Comparison of ENCODE assay signal across 2 cellular contexts in the genomic region with DNA sequence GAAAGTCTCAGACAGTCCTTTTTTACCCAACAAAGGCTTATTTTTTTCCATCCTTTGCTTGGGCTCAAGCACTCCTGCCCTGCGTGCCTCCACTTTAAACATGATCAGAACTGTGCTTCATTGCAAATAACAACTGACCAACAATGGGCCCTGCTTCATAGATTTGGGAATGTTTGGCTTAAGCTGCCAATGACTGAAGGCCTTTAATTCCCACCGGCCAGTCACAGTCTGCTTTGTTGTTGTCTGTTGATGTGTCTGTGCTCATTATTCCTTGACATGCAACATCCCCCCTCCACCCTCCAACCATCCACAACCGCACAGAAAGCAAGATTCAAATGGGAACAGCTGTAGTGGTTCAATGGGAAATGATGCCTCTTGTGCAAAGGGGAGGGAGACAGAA.
TF ChIP-seq lines count a peak whose summit lies in the region.

No MANE protein-coding gene starts in this region.

TF ChIP-seq in GM23338, 12 proteins besides CTCF, POLR2A, EP300 and RAD21:
- TF ChIP-seq, protein P1, sequence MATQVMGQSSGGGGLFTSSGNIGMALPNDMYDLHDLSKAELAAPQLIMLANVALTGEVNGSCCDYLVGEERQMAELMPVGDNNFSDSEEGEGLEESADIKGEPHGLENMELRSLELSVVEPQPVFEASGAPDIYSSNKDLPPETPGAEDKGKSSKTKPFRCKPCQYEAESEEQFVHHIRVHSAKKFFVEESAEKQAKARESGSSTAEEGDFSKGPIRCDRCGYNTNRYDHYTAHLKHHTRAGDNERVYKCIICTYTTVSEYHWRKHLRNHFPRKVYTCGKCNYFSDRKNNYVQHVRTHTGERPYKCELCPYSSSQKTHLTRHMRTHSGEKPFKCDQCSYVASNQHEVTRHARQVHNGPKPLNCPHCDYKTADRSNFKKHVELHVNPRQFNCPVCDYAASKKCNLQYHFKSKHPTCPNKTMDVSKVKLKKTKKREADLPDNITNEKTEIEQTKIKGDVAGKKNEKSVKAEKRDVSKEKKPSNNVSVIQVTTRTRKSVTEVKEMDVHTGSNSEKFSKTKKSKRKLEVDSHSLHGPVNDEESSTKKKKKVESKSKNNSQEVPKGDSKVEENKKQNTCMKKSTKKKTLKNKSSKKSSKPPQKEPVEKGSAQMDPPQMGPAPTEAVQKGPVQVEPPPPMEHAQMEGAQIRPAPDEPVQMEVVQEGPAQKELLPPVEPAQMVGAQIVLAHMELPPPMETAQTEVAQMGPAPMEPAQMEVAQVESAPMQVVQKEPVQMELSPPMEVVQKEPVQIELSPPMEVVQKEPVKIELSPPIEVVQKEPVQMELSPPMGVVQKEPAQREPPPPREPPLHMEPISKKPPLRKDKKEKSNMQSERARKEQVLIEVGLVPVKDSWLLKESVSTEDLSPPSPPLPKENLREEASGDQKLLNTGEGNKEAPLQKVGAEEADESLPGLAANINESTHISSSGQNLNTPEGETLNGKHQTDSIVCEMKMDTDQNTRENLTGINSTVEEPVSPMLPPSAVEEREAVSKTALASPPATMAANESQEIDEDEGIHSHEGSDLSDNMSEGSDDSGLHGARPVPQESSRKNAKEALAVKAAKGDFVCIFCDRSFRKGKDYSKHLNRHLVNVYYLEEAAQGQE (IDR thresholded peaks at IDR 0.05; ENCODE audit: unreplicated experiment): no peak
- TF ChIP-seq EZH2 (IDR thresholded peaks at IDR 0.05; ENCODE audit: low read depth, unreplicated experiment) (no peak), POLR2AphosphoS5 (IDR thresholded peaks at IDR 0.05; ENCODE audit: low read depth) (no peak), EZH2phosphoT487 (IDR thresholded peaks at IDR 0.05; ENCODE audit: unreplicated experiment) (no peak)
TF ChIP-seq in GM23338: peak in this region for 0.

TF ChIP-seq in H1, 55 proteins besides CTCF, POLR2A, EP300 and RAD21:
- TF ChIP-seq HDAC2 (IDR thresholded peaks at IDR 0.05; ENCODE audit: borderline replicate concordance in 1 of 2, low read depth in 2 of 2, low read length in 2 of 2) (no peak), PHF8 (conservative IDR thresholded peaks at IDR 0.05; ENCODE audit: low read depth, low read length) (no peak), SUZ12 (IDR thresholded peaks at IDR 0.05; ENCODE audit: low read length) (no peak), CHD2 (IDR thresholded peaks at IDR 0.05; ENCODE audit: low read length) (no peak), CEBPB (IDR thresholded peaks at IDR 0.05; ENCODE audit: low read depth, low read length) (no peak), KDM5A (IDR thresholded peaks at IDR 0.05; ENCODE audit: low read length) (no peak), CBX5 (IDR thresholded peaks at IDR 0.05; ENCODE audit: low read depth, low read length) (no peak), NANOG (IDR thresholded peaks at IDR 0.05; ENCODE audit: insufficient read depth, low read depth, low read length, poor library complexity, severe bottlenecking) (no peak), RNF2 (IDR thresholded peaks at IDR 0.05; ENCODE audit: borderline replicate concordance, low read depth, low read length, missing control alignments, poor library complexity, severe bottlenecking) (no peak), YY1 (IDR thresholded peaks at IDR 0.05; ENCODE audit: low read depth, low read length) (no peak), BRCA1 (IDR thresholded peaks at IDR 0.05; ENCODE audit: low read depth, low read length) (no peak), RFX5 (IDR thresholded peaks at IDR 0.05; ENCODE audit: borderline replicate concordance, low read depth, low read length) (no peak), MAFK (IDR thresholded peaks at IDR 0.05; ENCODE audit: low read depth, low read length) (no peak), POLR2AphosphoS5 (IDR thresholded peaks at IDR 0.05; ENCODE audit: low read depth, low read length) (no peak)
- TF ChIP-seq, protein P2, sequence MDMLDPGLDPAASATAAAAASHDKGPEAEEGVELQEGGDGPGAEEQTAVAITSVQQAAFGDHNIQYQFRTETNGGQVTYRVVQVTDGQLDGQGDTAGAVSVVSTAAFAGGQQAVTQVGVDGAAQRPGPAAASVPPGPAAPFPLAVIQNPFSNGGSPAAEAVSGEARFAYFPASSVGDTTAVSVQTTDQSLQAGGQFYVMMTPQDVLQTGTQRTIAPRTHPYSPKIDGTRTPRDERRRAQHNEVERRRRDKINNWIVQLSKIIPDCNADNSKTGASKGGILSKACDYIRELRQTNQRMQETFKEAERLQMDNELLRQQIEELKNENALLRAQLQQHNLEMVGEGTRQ (IDR thresholded peaks at IDR 0.05; ENCODE audit: low read length): no peak
- TF ChIP-seq, protein P3, sequence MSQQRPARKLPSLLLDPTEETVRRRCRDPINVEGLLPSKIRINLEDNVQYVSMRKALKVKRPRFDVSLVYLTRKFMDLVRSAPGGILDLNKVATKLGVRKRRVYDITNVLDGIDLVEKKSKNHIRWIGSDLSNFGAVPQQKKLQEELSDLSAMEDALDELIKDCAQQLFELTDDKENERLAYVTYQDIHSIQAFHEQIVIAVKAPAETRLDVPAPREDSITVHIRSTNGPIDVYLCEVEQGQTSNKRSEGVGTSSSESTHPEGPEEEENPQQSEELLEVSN (IDR thresholded peaks at IDR 0.05): no peak
- TF ChIP-seq, protein P4, sequence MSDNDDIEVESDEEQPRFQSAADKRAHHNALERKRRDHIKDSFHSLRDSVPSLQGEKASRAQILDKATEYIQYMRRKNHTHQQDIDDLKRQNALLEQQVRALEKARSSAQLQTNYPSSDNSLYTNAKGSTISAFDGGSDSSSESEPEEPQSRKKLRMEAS (IDR thresholded peaks at IDR 0.05): no peak
